Comparison of ENCODE assay signal across 15 cellular contexts in genomic region chr1:213131851-213132655, GRCh38.
DNase-seq lines count a peak whose midpoint lies in the region; ATAC-seq, FAIRE-seq and TF ChIP-seq lines count a peak whose summit lies in the region.
"Had no signal": no experiment of that assay in that cellular context is flagged by ENCODE, and none has a peak within 500 bp of the region (broad histone marks: within the 10 kb centered on the region; RNA-seq: fewer than 3 reads in every experiment).

No MANE protein-coding gene starts in this region.

- no peak overlapping the region for H3K4me3 Mint-ChIP-seq in T-cell
- H3K4me3 Mint-ChIP-seq: B cell; naive thymus-derived CD4-positive, alpha-beta T cell had no signal

- peaks cover 34% of the 10 kb centered on the region for H3K36me3 Mint-ChIP-seq in T-cell

- no peak overlapping the region for H3K4me2 ChIP-seq in A549

- TF ChIP-seq CTCF in A549 (IDR thresholded peaks at IDR 0.05) (peak; percentile 4; the same call in 2 of the 3 replicates), Panc1 (IDR thresholded peaks at IDR 0.05) (peak; percentile 9; the same call in 1 of the 2 replicates)

- FAIRE-seq in A549 (lab: Jason Lieb, UNC) (peak; percentile 87), H54 (lab: Jason Lieb, UNC) (peak; percentile 30)

- CTCF ChIA-PET in A549 (lab: Yijun Ruan, JAX): interaction anchor here (1.7 kb wide), 1 partner anchor 9 kb away, joined by 4 read pairs; no protein-coding TSS in a partner anchor
- CTCF ChIA-PET in Panc1 (lab: Charles Lee): no interaction called here
- CTCF ChIA-PET in T-cell (lab: Charles Lee): no interaction called here

- POLR2A ChIA-PET in A549 (lab: Yijun Ruan, JAX): no interaction called here
- POLR2A ChIA-PET in Panc1 (lab: Charles Lee): no interaction called here
- POLR2A ChIA-PET in T-cell (lab: Charles Lee): no interaction called here

- no peak for DNase-seq in A549 (ENCODE audit: low read depth in 1 of 2, low spot score in 1 of 2)
- no peak for DNase-seq in H54 (ENCODE audit: insufficient read length, low spot score)
- no peak for DNase-seq in Panc1 (ENCODE audit: low read depth, low spot score)
- peak; percentile 41 for DNase-seq in globus pallidus (ENCODE audit: low spot score)
- no peak for DNase-seq in T-cell
- DNase-seq in stimulated activated naive CD4-positive, alpha-beta T cell treated with Interleukin-2 at 50 U/mL for 16 hours (lab: John Stamatoyannopoulos, UW): no peak
- no peak for DNase-seq in activated T-cell treated with anti-CD3 and anti-CD28 coated beads, Interleukin-2, amount 50 U/mL, for 1 hour
- no peak for DNase-seq in H7
- DNase-seq: activated CD8-positive, alpha-beta memory T cell treated with anti-CD3 and anti-CD28 coated beads, Interleukin-2, amount 50 U/mL, for 48 hours; activated naive CD4-positive, alpha-beta T cell treated with anti-CD3 and anti-CD28 coated beads, Interleukin-2, amount 50 U/mL, for 16 hours; DMS79 treated with DMSO at 0.1 percent for 48 hours; naive thymus-derived CD4-positive, alpha-beta T cell; NCI-H1417 treated with DMSO at 0.1 percent for 48 hours; T-helper 2 cell had no signal

- H3K27me3 ChIP-seq in Panc1 (ENCODE audit: control insufficient read depth, insufficient read depth, low read length) (no peaks in the 10 kb centered on the region), H7 (ENCODE audit: control insufficient read depth, insufficient read depth, low read length) (no peaks in the 10 kb centered on the region)

- H3K27ac Mint-ChIP-seq in T-cell: no peak overlapping the region
- H3K27ac Mint-ChIP-seq: B cell; naive thymus-derived CD4-positive, alpha-beta T cell had no signal

- ATAC-seq in A549 (no peak), Panc1 (no peak), T-cell (replicated peaks in 1 of 4) (no peak)
- ATAC-seq: naive thymus-derived CD4-positive, alpha-beta T cell had no signal

- H3K36me3 ChIP-seq in Panc1 (ENCODE audit: control insufficient read depth, insufficient read depth, low read length) (0 out of 2 replicates have a peak, but pooled peaks cover 3% of the 10 kb centered on the region), H7 (replicated peaks; ENCODE audit: control insufficient read depth, insufficient read depth, low read length) (no peaks in the 10 kb centered on the region)

- H3K9me3 Mint-ChIP-seq in T-cell: no peaks in the 10 kb centered on the region
- H3K9me3 Mint-ChIP-seq: naive thymus-derived CD4-positive, alpha-beta T cell had no signal

- H3K27ac ChIP-seq in A549 (no peak overlapping the region), Panc1 (ENCODE audit: low read length) (no peak overlapping the region)

- H3K4me3 ChIP-seq in A549 (no peak overlapping the region), Panc1 (ENCODE audit: low read depth in 2 of 2, low read length in 2 of 2) (no peak overlapping the region), H7 (ENCODE audit: insufficient read depth, low read depth, low read length) (no peak overlapping the region)

- TF ChIP-seq POLR2A in A549 (IDR thresholded peaks at IDR 0.05; ENCODE audit: low read length): no peak
- TF ChIP-seq POLR2A in H54 (IDR thresholded peaks at IDR 0.05; ENCODE audit: low read depth, low read length): no peak

- H3K4me1 Mint-ChIP-seq in T-cell: peaks cover 0 to 19% (median 2%) of the 10 kb centered on the region in 3 donors
- H3K4me1 Mint-ChIP-seq: B cell had no signal

- in situ Hi-C loops in Panc1 (cut with HindIII; ENCODE audit: low pct_unique_long_range_greater_than_20kb, low sequenced_read_pairs): no loop called here

- no TSS peak for BruUV-seq in Panc1 (replicated peaks; lab: Mats Ljungman, UMichigan)

- no peak for TF ChIP-seq EP300 in A549 (IDR thresholded peaks at IDR 0.05)

- intact Hi-C loops in Panc1 (cut with micrococcal nuclease; ENCODE audit: unreplicated experiment): no loop called here

- peak in 1 of 2 experiments; percentile 33; a peak in 1 of 5 replicates for TF ChIP-seq RAD21 in A549 (conservative IDR thresholded peaks at IDR 0.05 in 1 of 2, IDR thresholded peaks at IDR 0.05 in 1 of 2)

- 0 out of 3 replicates have a peak, but pooled peaks cover under 1% of the 10 kb centered on the region for H3K4me1 ChIP-seq in A549
- no peaks in the 10 kb centered on the region for H3K4me1 ChIP-seq in Panc1 (ENCODE audit: control insufficient read depth, insufficient read depth, low read length)

- no peaks in the 10 kb centered on the region for H3K9me3 ChIP-seq in A549
- H3K9me3 ChIP-seq in Panc1 (ENCODE audit: control insufficient read depth, insufficient read depth, low read depth, low read length): no peaks in the 10 kb centered on the region

- H3K27me3 Mint-ChIP-seq in T-cell: no peaks in the 10 kb centered on the region
- H3K27me3 Mint-ChIP-seq: B cell; naive thymus-derived CD4-positive, alpha-beta T cell had no signal

TF ChIP-seq in A549, 52 proteins besides CTCF, POLR2A, EP300 and RAD21:
- no peak for TF ChIP-seq FOXS1 (CRISPR knock-in tag; IDR thresholded peaks at IDR 0.05)
- TF ChIP-seq SMC3 (IDR thresholded peaks at IDR 0.05): no peak; the same call in 2 of the 3 replicates
- TF ChIP-seq FOSB (CRISPR knock-in tag; IDR thresholded peaks at IDR 0.05): no peak
- TF ChIP-seq CBX8 (IDR thresholded peaks at IDR 0.05): no peak
- no peak for TF ChIP-seq BCL3 (IDR thresholded peaks at IDR 0.05)
- TF ChIP-seq HDAC2 (IDR thresholded peaks at IDR 0.05): no peak
- no peak for TF ChIP-seq CBX2 (IDR thresholded peaks at IDR 0.05; ENCODE audit: borderline replicate concordance, low read depth)
- TF ChIP-seq HOXA7 (CRISPR knock-in tag; IDR thresholded peaks at IDR 0.05): no peak
- TF ChIP-seq, protein P1, sequence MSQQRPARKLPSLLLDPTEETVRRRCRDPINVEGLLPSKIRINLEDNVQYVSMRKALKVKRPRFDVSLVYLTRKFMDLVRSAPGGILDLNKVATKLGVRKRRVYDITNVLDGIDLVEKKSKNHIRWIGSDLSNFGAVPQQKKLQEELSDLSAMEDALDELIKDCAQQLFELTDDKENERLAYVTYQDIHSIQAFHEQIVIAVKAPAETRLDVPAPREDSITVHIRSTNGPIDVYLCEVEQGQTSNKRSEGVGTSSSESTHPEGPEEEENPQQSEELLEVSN (IDR thresholded peaks at IDR 0.05; ENCODE audit: borderline replicate concordance, low read depth): no peak
- TF ChIP-seq RNF2 (IDR thresholded peaks at IDR 0.05; ENCODE audit: borderline replicate concordance, low read depth): no peak
- TF ChIP-seq JUNB (IDR thresholded peaks at IDR 0.05): no peak
- TF ChIP-seq NPAS2 (CRISPR knock-in tag; IDR thresholded peaks at IDR 0.05; ENCODE audit: borderline replicate concordance): no peak
- TF ChIP-seq ATOH8 (CRISPR knock-in tag; IDR thresholded peaks at IDR 0.05; ENCODE audit: low read depth): no peak
- no peak for TF ChIP-seq HOXB13 (CRISPR knock-in tag; IDR thresholded peaks at IDR 0.05; ENCODE audit: low read depth)
- no peak for TF ChIP-seq ZSCAN20 (CRISPR knock-in tag; IDR thresholded peaks at IDR 0.05)
- TF ChIP-seq RCOR1 (IDR thresholded peaks at IDR 0.05; ENCODE audit: low read depth, low read length): no peak
- TF ChIP-seq RFX5 (IDR thresholded peaks at IDR 0.05): no peak
- no peak for TF ChIP-seq PHF8 (IDR thresholded peaks at IDR 0.05; ENCODE audit: borderline replicate concordance, low read depth)
- TF ChIP-seq JUN (IDR thresholded peaks at IDR 0.05): no peak
- no peak for TF ChIP-seq MAFK (IDR thresholded peaks at IDR 0.05; ENCODE audit: partially characterized antibody)
